Comparison of ENCODE assay signal across 26 cellular contexts in the genomic region with DNA sequence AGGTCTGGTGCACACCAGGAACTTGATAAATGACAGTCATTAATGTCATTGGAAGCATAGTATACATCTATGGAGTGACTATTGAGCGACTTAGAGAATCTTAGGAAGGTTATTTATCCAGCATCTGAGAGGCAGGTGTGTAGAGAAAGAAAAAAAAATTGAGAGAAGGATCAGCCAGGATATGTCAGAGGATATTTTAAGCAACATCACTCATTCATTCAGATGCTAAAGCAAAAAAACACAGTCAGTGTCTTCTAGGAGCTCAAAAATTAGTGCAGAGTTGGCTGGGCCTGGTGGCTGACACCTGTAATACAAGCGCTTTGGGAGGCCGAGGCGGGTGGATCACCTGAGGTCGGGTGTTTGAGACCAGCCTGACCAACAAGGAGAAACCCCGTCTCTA.
"Had no signal": no experiment of that assay in that cellular context is flagged by ENCODE, and none has a peak within 500 bp of the region (broad histone marks: within the 10 kb centered on the region; RNA-seq: fewer than 3 reads in every experiment).

No MANE protein-coding gene starts in this region.

- H3K36me3 ChIP-seq: ovary, prostate gland had no signal

- H3K9me3 Mint-ChIP-seq: stimulated activated naive CD8-positive, alpha-beta T cell treated with anti-CD3 and anti-CD28 coated beads, Interleukin-15, Interleukin-2, amounts not matched to agents 100 ng/mL and 50 ng/mL, for 24 hours had no signal

- H3K9me3 ChIP-seq: ovary, prostate gland had no signal

- ATAC-seq: activated naive CD4-positive, alpha-beta T cell treated with anti-CD3 and anti-CD28 coated beads, Interleukin-2, amount 50 U/mL, for 72 hours; esophagus mucosa; heart left ventricle; left colon; stimulated activated effector memory CD8-positive, alpha-beta T cell treated with anti-CD3 and anti-CD28 coated beads, Interleukin-12 subunit alpha, Interleukin-12 subunit beta, amount 100 ng/mL, for 72 hours had no signal

- H3K4me1 ChIP-seq: prostate gland had no signal

- H3K27me3 ChIP-seq: brain microvascular endothelial cell, heart left ventricle, ovary, sigmoid colon had no signal

- H3K27ac Mint-ChIP-seq: stimulated activated naive CD8-positive, alpha-beta T cell treated with anti-CD3 and anti-CD28 coated beads, Interleukin-15, Interleukin-2, amounts not matched to agents 100 ng/mL and 50 ng/mL, for 24 hours had no signal

- H3K4me3 ChIP-seq: heart left ventricle, ovary, prostate gland, sigmoid colon, thoracic aorta had no signal

- DNase-seq: activated gamma-delta T cell treated with Interleukin-2 at 50 U/mL for 16 hours; activated T-cell treated with anti-CD3 and anti-CD28 coated beads, Interleukin-2, amount 50 U/mL, for 1 hour; amniotic stem cell; brain microvascular endothelial cell; cortex of kidney; foreskin fibroblast; heart left ventricle; hypothalamus; immature natural killer cell; kidney; left colon; mammary epithelial cell; ovary; sigmoid colon; small intestine; stimulated activated CD4-positive, alpha-beta T cell treated with anti-CD3 and anti-CD28 coated beads, Interleukin-4, amount 100 ng/mL, for 24 hours; T-helper 1 cell; T-helper 9 cell; trophoblast cell had no signal

- H3K27me3 Mint-ChIP-seq: stimulated activated naive CD8-positive, alpha-beta T cell treated with anti-CD3 and anti-CD28 coated beads, Interleukin-15, Interleukin-2, amounts not matched to agents 100 ng/mL and 50 ng/mL, for 24 hours had no signal

- H3K27ac ChIP-seq: brain microvascular endothelial cell, ovary, prostate gland, sigmoid colon, thoracic aorta, VCaP had no signal

- H3K4me3 Mint-ChIP-seq: immature natural killer cell; stimulated activated effector memory CD8-positive, alpha-beta T cell treated with anti-CD3 and anti-CD28 coated beads, Interleukin-12 subunit alpha, Interleukin-12 subunit beta, amount 100 ng/mL, for 72 hours; stimulated activated naive CD8-positive, alpha-beta T cell treated with anti-CD3 and anti-CD28 coated beads, Interleukin-15, Interleukin-2, amounts not matched to agents 100 ng/mL and 50 ng/mL, for 24 hours had no signal
